ENCODE assay signal across 9 cellular contexts in the genomic region with DNA sequence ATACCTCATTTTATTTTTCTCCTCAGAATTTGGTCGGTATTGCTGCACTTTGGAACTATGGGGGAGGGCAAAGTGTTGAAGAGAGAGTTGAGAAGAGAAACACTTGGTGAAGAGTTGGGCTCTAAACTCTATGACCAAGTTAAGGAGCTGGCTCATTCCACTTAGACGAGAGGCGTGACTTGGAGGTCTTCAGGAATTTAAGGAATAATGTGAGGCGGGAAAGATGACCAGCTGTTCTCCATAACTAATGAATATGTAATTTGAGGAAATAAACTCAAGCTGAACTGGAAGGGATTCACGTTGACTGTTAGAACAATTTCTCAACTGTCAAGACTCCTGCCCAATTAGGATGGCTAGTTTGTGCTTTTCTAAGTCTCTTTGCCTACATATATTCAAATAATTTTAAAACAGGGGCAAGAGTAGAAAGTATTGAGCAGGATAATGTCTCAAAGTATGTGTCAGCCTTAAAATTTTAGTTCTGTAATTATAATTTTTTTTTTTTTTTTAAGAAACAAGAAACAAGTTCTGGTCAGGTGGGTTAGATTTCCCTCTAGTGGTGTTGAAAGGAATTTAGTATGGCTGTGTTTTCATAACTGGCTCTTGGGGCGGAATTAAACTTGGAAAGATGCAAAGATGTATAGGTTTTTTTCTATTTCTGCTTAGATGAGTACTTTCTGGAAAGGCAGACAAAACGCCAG. TPM values are rescaled to one million over a fixed set of nuclear protein-coding genes. Genes with fewer than 3 reads are reported as not detected.
DNase-seq lines count a peak whose midpoint lies in the region; ATAC-seq, FAIRE-seq and TF ChIP-seq lines count a peak whose summit lies in the region.
"Had no signal": no experiment of that assay in that cellular context is flagged by ENCODE, and none has a peak within 500 bp of the region (broad histone marks: within the 10 kb centered on the region; RNA-seq: fewer than 3 reads in every experiment).

No MANE protein-coding gene starts in this region.

- no peak overlapping the region for H3K4me3 Mint-ChIP-seq in stimulated activated naive CD8-positive, alpha-beta T cell treated with anti-CD3 and anti-CD28 coated beads, Interleukin-15, amount 100 ng/mL, for 72 hours

- no peak overlapping the region for H2BK15ac ChIP-seq in mesendoderm (replicated peaks; ENCODE audit: low read depth)

- no peak overlapping the region for H3K23ac ChIP-seq in mesendoderm (ENCODE audit: low read length)

- no peak overlapping the region for H3K27ac Mint-ChIP-seq in stimulated activated naive CD8-positive, alpha-beta T cell treated with anti-CD3 and anti-CD28 coated beads, Interleukin-15, amount 100 ng/mL, for 72 hours

- peak; percentile 57 for TF ChIP-seq CTCF in LNCaP clone FGC (IDR thresholded peaks at IDR 0.05; ENCODE audit: control insufficient read depth, extremely low read depth, insufficient read depth)

- H3K9me3 Mint-ChIP-seq in stimulated activated naive CD8-positive, alpha-beta T cell treated with anti-CD3 and anti-CD28 coated beads, Interleukin-15, amount 100 ng/mL, for 72 hours, result no peaks in the 10 kb centered on the region

- H2BK120ac ChIP-seq in mesendoderm (ENCODE audit: low read depth, low read length), result no peak overlapping the region

- H4K5ac ChIP-seq in mesendoderm (ENCODE audit: low read length), result no peak overlapping the region

- no peak overlapping the region for H3K4me2 ChIP-seq in mesendoderm (ENCODE audit: low read length)

- no peak overlapping the region for H3K56ac ChIP-seq in mesendoderm (ENCODE audit: low read length)

- H2AK5ac ChIP-seq in mesendoderm (ENCODE audit: low read length), result no peak overlapping the region

- no peaks in the 10 kb centered on the region for H3K79me1 ChIP-seq in mesendoderm (ENCODE audit: low read length)

- no CpG with 5 or more reads among the region's 7 CpGs for WGBS in mesendoderm (ENCODE audit: extremely low coverage, insufficient coverage, low lambda C conversion rate)

- no peak overlapping the region for H3K4me3 ChIP-seq in LNCaP clone FGC (ENCODE audit: low read depth, low read length)
- no peak overlapping the region for H3K4me3 ChIP-seq in mesendoderm (ENCODE audit: low read length)

- no peak overlapping the region for H3K27ac ChIP-seq in mesendoderm (ENCODE audit: low read depth, low read length)

- H3K79me2 ChIP-seq in mesendoderm (ENCODE audit: control insufficient read depth, insufficient read depth, low read length), result no peaks in the 10 kb centered on the region

- no peak overlapping the region for H2BK5ac ChIP-seq in mesendoderm (ENCODE audit: low read length)

- H3K4ac ChIP-seq in mesendoderm (ENCODE audit: low read depth, low read length), result no peak overlapping the region

- FAIRE-seq in HTR-8/SVneo (lab: Jason Lieb, UNC) (no peak), GM19239 (lab: Jason Lieb, UNC) (no peak)

- no peaks in the 10 kb centered on the region for H3K4me1 Mint-ChIP-seq in stimulated activated naive CD8-positive, alpha-beta T cell treated with anti-CD3 and anti-CD28 coated beads, Interleukin-15, amount 100 ng/mL, for 72 hours

- DNase-seq in DMS 273 treated with DMSO at 0.1 percent for 48 hours (lab: John Stamatoyannopoulos, UW) (peak; percentile 8), LNCaP clone FGC (ENCODE audit: low read depth) (no peak), cerebellum (ENCODE audit: low spot score) (peak; percentile 41), mesendoderm (peak; percentile 22), HTR-8/SVneo (ENCODE audit: insufficient read length, low spot score) (no peak), GM19239 (ENCODE audit: insufficient read length, low spot score) (no peak)
- no peak for DNase-seq in stimulated activated naive CD8-positive, alpha-beta T cell treated with anti-CD3 and anti-CD28 coated beads, Interleukin-15, amount 100 ng/mL, for 72 hours

- no peaks in the 10 kb centered on the region for H3K27me3 Mint-ChIP-seq in stimulated activated naive CD8-positive, alpha-beta T cell treated with anti-CD3 and anti-CD28 coated beads, Interleukin-15, amount 100 ng/mL, for 72 hours

- H4K8ac ChIP-seq in mesendoderm (ENCODE audit: low read depth, low read length), result no peak overlapping the region

- no peak overlapping the region for H3K18ac ChIP-seq in mesendoderm (ENCODE audit: low read length)

- H3K4me1 ChIP-seq in mesendoderm (ENCODE audit: control insufficient read depth, low read depth, low read length), result no peaks in the 10 kb centered on the region

- H3K9ac ChIP-seq in mesendoderm (ENCODE audit: low read length), result no peak overlapping the region

- peaks cover 8% of the 10 kb centered on the region for H3K27me3 ChIP-seq in mesendoderm (ENCODE audit: insufficient read depth, low read length, poor library complexity)

- ATAC-seq in stimulated activated naive CD8-positive, alpha-beta T cell treated with anti-CD3 and anti-CD28 coated beads, Interleukin-15, amount 100 ng/mL, for 72 hours, result no peak
- ATAC-seq in GM21360 (IDR thresholded peaks at IDR 0.05; ENCODE audit: unreplicated experiment), result no peak

- no peaks in the 10 kb centered on the region for H3K36me3 ChIP-seq in mesendoderm (ENCODE audit: control insufficient read depth, insufficient read depth, low read length)

RNA-seq across cellular contexts. Expression of gene TMEM252, which starts 33.4 kb away (rescaled TPM):
- not detected for total RNA-seq in cerebellum
- not detected for polyA plus RNA-seq in mesendoderm (2013, experiment 1 of 2)
- not detected for polyA plus RNA-seq in mesendoderm (2013, experiment 2 of 2)
- total RNA-seq: glomerular endothelial cell had no signal

Comparison
In these comparisons a context has a peak if more than half of its experiments do, and no peak if none do; other contexts are left out.
1. DNase-seq: peak in DMS 273 treated with DMSO at 0.1 percent for 48 hours (single experiment), cerebellum (single experiment) and mesendoderm (single experiment); none in LNCaP clone FGC (single experiment), HTR-8/SVneo (single experiment), stimulated activated naive CD8-positive, alpha-beta T cell treated with anti-CD3 and anti-CD28 coated beads, Interleukin-15, amount 100 ng/mL, for 72 hours (0 of 2) and GM19239 (single experiment).